8 cellular contexts compared by ENCODE assay signal in the genomic region with DNA sequence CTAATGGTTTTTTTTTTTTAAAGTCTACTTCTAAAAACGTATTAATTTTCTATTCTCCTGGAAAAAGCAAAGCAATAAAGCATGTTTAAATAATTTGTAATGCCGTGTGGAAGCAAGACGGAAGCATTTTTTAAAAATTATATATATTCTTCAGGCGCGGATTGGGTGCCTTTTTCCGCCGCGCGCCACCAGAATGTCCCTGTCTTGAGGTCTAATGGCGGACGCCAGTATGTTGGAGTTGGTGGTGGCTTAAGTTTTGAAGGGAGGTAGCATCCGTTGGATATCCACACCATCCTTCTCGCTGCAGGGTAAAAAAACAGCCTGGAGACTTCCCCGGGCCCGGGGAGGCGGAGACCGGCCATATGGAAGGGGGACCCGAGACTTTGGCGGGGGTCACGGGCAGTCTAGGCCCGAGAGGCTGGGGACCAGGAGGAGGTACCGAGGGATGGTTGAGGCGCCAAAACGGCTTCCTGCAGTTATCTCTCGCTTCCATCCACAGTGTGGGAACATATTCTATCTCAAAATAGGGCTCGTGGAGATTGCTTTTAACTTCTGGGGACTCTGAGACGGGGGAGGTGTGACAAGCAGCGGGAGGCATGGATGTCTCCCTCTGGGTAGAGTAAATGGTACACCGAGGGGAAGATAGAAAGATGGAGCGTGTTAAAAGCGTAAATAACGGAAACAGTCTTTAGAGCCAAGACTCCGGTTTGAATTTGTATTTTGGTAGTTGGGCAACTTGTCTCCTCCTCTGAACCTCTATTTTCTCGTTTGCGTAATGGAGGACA. TPM values are rescaled to one million over a fixed set of nuclear protein-coding genes. Genes with fewer than 3 reads are reported as not detected.
A peak's percentile ranks its signal among the peaks of the same experiment; 100 is the strongest.
DNase-seq lines count a peak whose midpoint lies in the region; ATAC-seq, FAIRE-seq and TF ChIP-seq lines count a peak whose summit lies in the region.

SF3B3 (plus strand) TSS at position 196 of the 785 bp plus-strand sequence. CDS start 2,841 bp downstream, outside the sequence.

- peaks cover 29% of the 10 kb centered on the region for H4K20me1 ChIP-seq in K562 (replicated peaks; ENCODE audit: control insufficient read depth, insufficient read depth, low read length)

- CTCF ChIA-PET in K562 (lab: Yijun Ruan, JAX; ENCODE audit: low intra/inter-chr PET ratio) = no interaction called here

- TF ChIP-seq RAD21 in K562 (CRISPR knock-in tag; conservative IDR thresholded peaks at IDR 0.05 in 1 of 2, IDR thresholded peaks at IDR 0.05 in 1 of 2) = no peak

- ATAC-seq in HG02610 (IDR thresholded peaks at IDR 0.05; ENCODE audit: unreplicated experiment) (peak; percentile 44), K562 (peak; percentile 75)

- in situ Hi-C loops in K562 (cut with MboI) = no loop called here

- TF ChIP-seq EP300 in K562 (IDR thresholded peaks at IDR 0.05; ENCODE audit: low read length) (no peak), sigmoid colon (IDR thresholded peaks at IDR 0.05) (no peak)

- intact Hi-C loops in K562 (cut with micrococcal nuclease) = loop anchor here (2.0 to 10.0 kb wide), 4 partner anchors 95 to 239 kb away; partner anchors contain the start of gene AARS1
- intact Hi-C loops in sigmoid colon (cut with DNase I) = loop anchor here (10.0 kb wide), 2 partner anchors 221 to 251 kb away; no protein-coding TSS in a partner anchor

- POLR2A ChIA-PET in K562 (lab: Yijun Ruan, JAX) = interaction anchor here (0.7 to 3.1 kb wide), 18 partner anchors 10 to 198 kb away, joined by 3 to 14 read pairs (median 4); partner anchors contain the start of genes DDX19A and FCSK

- no peaks in the 10 kb centered on the region for H3K9me3 ChIP-seq in K562 (replicated peaks; ENCODE audit: control insufficient read depth, insufficient read depth, low read depth, low read length)
- H3K9me3 ChIP-seq in iPS DF 6.9 (ENCODE audit: control insufficient read depth, insufficient read depth, low read length) = no peaks in the 10 kb centered on the region
- no peaks in the 10 kb centered on the region for H3K9me3 ChIP-seq in sigmoid colon

- H3K9ac ChIP-seq in K562 (ENCODE audit: insufficient read depth in 1 of 2, low read depth in 2 of 2, low read length in 2 of 2) = peak within 1 kb of the TSS; percentile 90 to 95

- TF ChIP-seq CTCF in K562 (IDR thresholded peaks at IDR 0.05 in 2 of 3, conservative IDR thresholded peaks at IDR 0.05 in 1 of 3; ENCODE audit: insufficient read depth in 2 of 3, low read depth in 1 of 3, low read length in 3 of 3) (no peak), sigmoid colon (IDR thresholded peaks at IDR 0.05) (no peak)

- H2AFZ ChIP-seq in K562 (ENCODE audit: low read depth, low read length) = peak within 1 kb of the TSS; percentile 57

- peak within 1 kb of the TSS; percentile 75 for H3K4me3 ChIP-seq in K562
- peak within 1 kb of the TSS; percentile 99 for H3K4me3 ChIP-seq in iPS DF 6.9 (ENCODE audit: low read length)
- H3K4me3 ChIP-seq in sigmoid colon = peak within 1 kb of the TSS; percentile 68 to 87 (median 80)

- TF ChIP-seq POLR2A in K562 (conservative IDR thresholded peaks at IDR 0.05) = peak; percentile 96
- no peak for TF ChIP-seq POLR2A in sigmoid colon (IDR thresholded peaks at IDR 0.05)

- FAIRE-seq in K562 (lab: Jason Lieb, UNC) = peak; percentile 35

- H3K9me1 ChIP-seq in K562 (ENCODE audit: control insufficient read depth, insufficient read depth, low read length) = no peaks in the 10 kb centered on the region

- peak within 1 kb of the TSS; percentile 89 for H3K4me2 ChIP-seq in K562 (ENCODE audit: insufficient read depth, low read length)

- H3K4me1 ChIP-seq in K562 (replicated peaks in 1 of 2; ENCODE audit: control insufficient read depth in 2 of 2, insufficient read depth in 2 of 2, low read length in 2 of 2) (peaks cover 2 to 18% of the 10 kb centered on the region in 2 experiments; a peak in 4 of 5 replicates), iPS DF 6.9 (ENCODE audit: control insufficient read depth, insufficient read depth, low read length) (peaks cover 1% of the 10 kb centered on the region; the same call in 1 of the 2 replicates), sigmoid colon (peaks cover 0 to 48% (median 42%) of the 10 kb centered on the region in 4 donors)

- WGBS in K562 (ENCODE audit: insufficient coverage, low coverage, missing lambda C conversion rate) = 1% methylated on average over 35 of the region's 35 CpGs
- WGBS in iPS DF 6.9 (ENCODE audit: insufficient coverage, insufficient read length) = no CpG with 5 or more reads among the region's 35 CpGs
- 0 to 1% methylated on average over 35 of the region's 35 CpGs for WGBS in sigmoid colon, 2 donors

- peaks cover 74% of the 10 kb centered on the region for H3K79me2 ChIP-seq in K562 (ENCODE audit: control insufficient read depth, insufficient read depth, low read length)

- DNase-seq in GM04503 (ENCODE audit: low read depth) (peak; percentile 29), NCI-H146 treated with DMSO at 0.1 percent for 48 hours (lab: John Stamatoyannopoulos, UW; ENCODE audit: unreplicated experiment) (peak; percentile 81), T1000 (lab: John Stamatoyannopoulos, UW) (peak; percentile 46), K562 (ENCODE audit: extremely low read depth in 1 of 4, low spot score in 3 of 4) (peak; percentile 78 to 84 (median 80)), iPS DF 6.9 (ENCODE audit: low read depth, low spot score) (peak; percentile 31), sigmoid colon (peak; percentile 75), cortex of kidney (lab: John Stamatoyannopoulos, UW) (no peak)

- H3K27ac ChIP-seq in K562 (ENCODE audit: extremely low read depth, low read depth, low read length) = peak within 1 kb of the TSS; percentile 89
- H3K27ac ChIP-seq in iPS DF 6.9 (ENCODE audit: low read length) = no peak within 1 kb of the TSS
- peak within 1 kb of the TSS; percentile 85 to 94 (median 88) for H3K27ac ChIP-seq in sigmoid colon

- peaks cover 40% of the 10 kb centered on the region for H3K36me3 ChIP-seq in K562 (ENCODE audit: control insufficient read depth, insufficient read depth, low read length)
- H3K36me3 ChIP-seq in iPS DF 6.9 (ENCODE audit: control insufficient read depth, insufficient read depth, low read length) = peaks cover 4% of the 10 kb centered on the region; the same call in 1 of the 2 replicates
- H3K36me3 ChIP-seq in sigmoid colon = peaks cover 2 to 33% (median 7%) of the 10 kb centered on the region in 4 donors

- H3K27me3 ChIP-seq in K562 (ENCODE audit: control insufficient read depth in 2 of 2, insufficient read depth in 2 of 2, low read length in 2 of 2) (no peaks in the 10 kb centered on the region), iPS DF 6.9 (ENCODE audit: control insufficient read depth, insufficient read depth, low read length) (no peaks in the 10 kb centered on the region), sigmoid colon (no peaks in the 10 kb centered on the region)

- no TSS peak for BruUV-seq in K562 (replicated peaks; lab: Mats Ljungman, UMichigan)

TF ChIP-seq in K562, 482 proteins besides CTCF, POLR2A, EP300 and RAD21 (continues in another document):
- TF ChIP-seq ZNF41 (CRISPR knock-in tag; conservative IDR thresholded peaks at IDR 0.05) (no peak), C11orf30 (IDR thresholded peaks at IDR 0.05; ENCODE audit: low read depth) (peak; percentile 34; the same call in 1 of the 2 replicates), BRD4 (IDR thresholded peaks at IDR 0.05) (peak; percentile 100), ZBTB26 (CRISPR knock-in tag; IDR thresholded peaks at IDR 0.05) (no peak)

RNA-seq across cellular contexts. Expression of gene SF3B3, which starts in this region (rescaled TPM):
- 616 and 628 TPM in 2 replicates for total RNA-seq in K562 (2011; cell fraction: chromatin; rRNA removed; ENCODE audit: low replicate concordance)
- total RNA-seq in K562 (2011; cell fraction: nucleolus; rRNA removed) = 207 and 261 TPM in 2 replicates
- 272 and 275 TPM in 2 replicates for total RNA-seq in K562 (2011; cell fraction: nucleoplasm; rRNA removed)
- total RNA-seq in K562 (2014; rRNA removed) = 98.9 and 208 TPM in 2 replicates
- total RNA-seq in K562 (2014; rRNA removed; fragmentation: Illumina TruSeq; extraction: Trizol) = 221 and 275 TPM in 2 replicates
- total RNA-seq in K562 (2015; rRNA removed; fragmentation: Illumina TruSeq; extraction: Trizol) = 252 and 265 TPM in 2 replicates
- 513 and 546 TPM in 2 replicates for total RNA-seq in K562 (2021)
- polyA plus RNA-seq in K562 (2011; rRNA removed) = 172 and 248 TPM in 2 replicates
- polyA plus RNA-seq in K562 (2011; cell fraction: cytosol; rRNA removed) = 249 and 266 TPM in 2 replicates
- polyA plus RNA-seq in K562 (2011; cell fraction: nucleus; rRNA removed) = 317 and 410 TPM in 2 replicates
- polyA plus RNA-seq in K562 (2012) = 179 and 231 TPM in 2 replicates
- polyA plus RNA-seq in K562 (2014; fragmentation: Illumina TruSeq; extraction: Trizol) = 349 and 430 TPM in 2 replicates
- polyA plus RNA-seq in K562 (2014; fragmentation: Nextera tagmentation; extraction: Ambion mirVana) = 100 to 1,000 TPM; 209 to 414 TPM
- 103 and 105 TPM in 2 replicates for polyA plus RNA-seq in K562 (2014; rRNA removed)
- 327 and 380 TPM in 2 replicates for polyA minus RNA-seq in K562 (2011; rRNA and poly(A)+ RNA removed)
- 234 and 252 TPM in 2 replicates for polyA minus RNA-seq in K562 (2011; cell fraction: cytosol; rRNA and poly(A)+ RNA removed)
- polyA minus RNA-seq in K562 (2011; cell fraction: nucleus; rRNA and poly(A)+ RNA removed) = 101 and 174 TPM in 2 replicates
- 10 to 100 TPM; 41.9 to 71.5 (median 59.5) TPM for total RNA-seq in sigmoid colon
- 10 to 100 TPM; 23.8 to 98.5 (median 30.6) TPM for polyA plus RNA-seq in sigmoid colon
